10 cellular contexts compared by ENCODE assay signal in the genomic region with DNA sequence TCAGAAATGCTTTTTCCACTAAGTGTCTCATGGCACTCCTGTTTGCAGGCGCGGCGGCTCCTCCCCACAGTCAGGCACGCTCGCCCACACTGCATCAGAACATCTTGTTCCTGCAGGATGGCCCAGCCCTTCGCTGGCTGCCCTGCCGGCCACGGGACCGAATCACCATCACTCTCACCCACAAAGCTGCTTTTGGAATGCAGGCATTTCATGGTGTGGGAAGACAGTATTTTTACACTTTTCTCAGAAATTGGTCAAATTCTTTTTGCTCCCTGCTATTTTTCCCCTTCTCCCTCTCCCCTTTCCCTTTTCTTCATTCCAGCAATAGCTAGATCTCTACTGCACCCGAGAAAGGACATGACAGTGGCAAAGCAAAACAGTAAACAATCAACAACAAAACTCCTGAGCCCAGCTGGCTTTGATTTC.
A peak's percentile ranks its signal among the peaks of the same experiment; 100 is the strongest.
DNase-seq lines count a peak whose midpoint lies in the region; ATAC-seq, FAIRE-seq and TF ChIP-seq lines count a peak whose summit lies in the region.
"Had no signal": no experiment of that assay in that cellular context is flagged by ENCODE, and none has a peak within 500 bp of the region (broad histone marks: within the 10 kb centered on the region; RNA-seq: fewer than 3 reads in every experiment).

No MANE protein-coding gene starts in this region.

- FAIRE-seq in keratinocyte (lab: Jason Lieb, UNC) (peak; percentile 66), small intestine (lab: Jason Lieb, UNC) (no peak)
- FAIRE-seq: RCC 7860 had no signal

- no peak for ATAC-seq in HG03521 (IDR thresholded peaks at IDR 0.05; ENCODE audit: unreplicated experiment)
- no peak for ATAC-seq in GM21528 (IDR thresholded peaks at IDR 0.05; ENCODE audit: low FRiP score, unreplicated experiment)

- H3K4me2 ChIP-seq in keratinocyte (ENCODE audit: control insufficient read depth, extremely low read depth, insufficient read depth, low read depth, low read length), result peak overlapping the region; percentile 68

- H3K27me3 ChIP-seq in keratinocyte (ENCODE audit: control insufficient read depth, extremely low read depth, insufficient read depth, low read length), result no peaks in the 10 kb centered on the region
- H3K27me3 ChIP-seq in small intestine (ENCODE audit: control insufficient read depth in 2 of 2, insufficient read depth in 2 of 2, low read length in 2 of 2), result no peaks in the 10 kb centered on the region

- H3K4me3 ChIP-seq in astrocyte of the spinal cord (ENCODE audit: low read depth, low read length) (no peak overlapping the region), keratinocyte (ENCODE audit: control insufficient read depth in 2 of 3, extremely low read depth in 1 of 3, insufficient read depth in 2 of 3, low read depth in 1 of 3, low read length in 3 of 3) (peak overlapping the region in 1 of 3 experiments; percentile 0), small intestine (ENCODE audit: low read depth in 1 of 2, low read length in 2 of 2) (no peak overlapping the region)

- H3K27ac ChIP-seq in keratinocyte (ENCODE audit: control insufficient read depth, insufficient read depth, low read length) (peak overlapping the region; percentile 6), small intestine (ENCODE audit: low read depth in 1 of 2, low read length in 1 of 2) (peak overlapping the region in 1 of 2 donors; percentile 46)

- peak; percentile 8 for TF ChIP-seq CTCF in astrocyte of the spinal cord (IDR thresholded peaks at IDR 0.05; ENCODE audit: low read depth, low read length)
- TF ChIP-seq CTCF in keratinocyte (optimal IDR thresholded peaks at IDR 0.05 in 1 of 3, IDR thresholded peaks at IDR 0.05 in 1 of 3, conservative IDR thresholded peaks at IDR 0.05 in 1 of 3; ENCODE audit: extremely low read depth in 1 of 3, insufficient read depth in 2 of 3, low read length in 3 of 3), result no peak

- H3K79me2 ChIP-seq in keratinocyte (ENCODE audit: control insufficient read depth, insufficient read depth, low read length), result no peaks in the 10 kb centered on the region

- dilution Hi-C loops in keratinocyte (cut with MboI; ENCODE audit: extremely low pct_ligation_motif_present, low sequenced_read_pairs), result no loop called here

- WGBS in small intestine, 3 donors, result 69 to 82% (median 77%) methylated on average over 10 of the region's 10 CpGs

- DNase-seq in GM04503 (ENCODE audit: low read depth), result peak; percentile 76
- DNase-seq in astrocyte of the spinal cord (ENCODE audit: low read depth, low spot score), result peak; percentile 88
- DNase-seq in keratinocyte (ENCODE audit: low read depth, low spot score), result peak; percentile 17
- DNase-seq in small intestine, result peak; percentile 8
- no peak for DNase-seq in NCI-H524 treated with DMSO at 0.1 percent for 48 hours (lab: John Stamatoyannopoulos, UW)
- DNase-seq in stimulated activated naive CD4-positive, alpha-beta T cell (lab: John Stamatoyannopoulos, UW), result no peak
- DNase-seq: activated T-cell treated with anti-CD3 and anti-CD28 coated beads, Interleukin-2, amount 50 U/mL, for 48 hours had no signal

- peak overlapping the region; percentile 88 for H2AFZ ChIP-seq in keratinocyte (ENCODE audit: control insufficient read depth, low read length)

- H3K9me3 ChIP-seq in keratinocyte (ENCODE audit: control insufficient read depth, low read depth, low read length) (no peaks in the 10 kb centered on the region), small intestine (ENCODE audit: control insufficient read depth, low read depth) (no peaks in the 10 kb centered on the region)

- H3K4me1 ChIP-seq in keratinocyte (ENCODE audit: control insufficient read depth, extremely low read depth, insufficient read depth, low read length) (peaks cover 13% of the 10 kb centered on the region), small intestine (ENCODE audit: control insufficient read depth in 2 of 2, insufficient read depth in 1 of 2, low read depth in 1 of 2, low read length in 1 of 2) (peaks cover 0 to 2% of the 10 kb centered on the region in 2 donors)

- in situ Hi-C loops in astrocyte of the spinal cord (cut with HindIII; ENCODE audit: low sequenced_read_pairs), result no loop called here

- H3K9me1 ChIP-seq in keratinocyte (ENCODE audit: control insufficient read depth, extremely low read depth, insufficient read depth, low read length), result no peaks in the 10 kb centered on the region

- H3K36me3 ChIP-seq in keratinocyte (ENCODE audit: control insufficient read depth in 2 of 2, extremely low read depth in 1 of 2, insufficient read depth in 2 of 2, low read length in 2 of 2) (no peaks in the 10 kb centered on the region), small intestine (ENCODE audit: control insufficient read depth in 2 of 2, insufficient read depth in 2 of 2, low read length in 2 of 2) (no peaks in the 10 kb centered on the region)

- no peaks in the 10 kb centered on the region for H4K20me1 ChIP-seq in keratinocyte (ENCODE audit: control insufficient read depth, extremely low read depth, insufficient read depth, low read length)

- peak overlapping the region; percentile 54 for H3K9ac ChIP-seq in keratinocyte (ENCODE audit: control insufficient read depth, extremely low read depth, insufficient read depth, low read length)

Comparison
In these comparisons a context has a peak if more than half of its experiments do, and no peak if none do; other contexts are left out.
1. DNase-seq: peak in GM04503 (single experiment), astrocyte of the spinal cord (single experiment), keratinocyte (single experiment) and small intestine (single experiment); none in NCI-H524 treated with DMSO at 0.1 percent for 48 hours (single experiment) and stimulated activated naive CD4-positive, alpha-beta T cell (0 of 6).